8 cellular contexts compared by ENCODE assay signal in the genomic region with DNA sequence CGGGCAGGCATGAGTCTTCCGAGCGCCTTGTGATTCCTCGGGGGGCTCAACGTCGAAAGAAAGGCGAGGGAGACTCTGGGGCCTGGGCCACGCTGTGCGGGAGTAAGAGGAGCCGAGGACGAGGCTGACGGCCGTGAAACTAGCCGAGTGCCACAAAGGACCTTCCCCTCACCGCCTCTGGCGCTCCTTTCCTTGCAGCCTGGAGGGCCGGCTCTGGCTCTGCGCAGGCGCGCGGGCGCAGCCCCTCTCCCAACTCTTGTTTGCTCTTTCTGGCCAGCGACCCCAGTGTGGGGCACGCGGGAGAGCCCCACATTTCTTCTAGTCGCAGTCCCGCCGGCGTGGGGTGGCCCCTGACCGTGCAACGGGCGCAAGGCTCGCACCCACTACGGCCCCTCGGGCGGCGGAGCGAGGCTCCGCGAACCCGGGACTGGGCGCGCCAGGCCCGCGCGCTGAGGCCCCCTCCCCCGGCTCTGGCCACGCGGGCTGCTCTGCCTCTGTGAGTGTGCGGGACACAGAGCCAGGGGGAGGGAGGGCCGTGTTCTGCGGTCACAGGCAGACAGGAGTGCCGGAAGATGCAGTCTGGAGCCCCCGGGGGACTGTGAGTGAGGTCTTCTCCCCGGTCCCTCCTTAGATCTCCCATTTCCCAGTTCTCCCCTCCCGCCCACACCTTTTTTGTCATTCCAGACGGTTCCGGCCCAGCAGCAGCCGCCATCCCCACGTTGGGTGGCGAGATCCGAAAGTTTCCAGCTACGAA. TPM values are rescaled to one million over a fixed set of nuclear protein-coding genes. Genes with fewer than 3 reads are reported as not detected.
DNase-seq lines count a peak whose midpoint lies in the region; ATAC-seq and TF ChIP-seq lines count a peak whose summit lies in the region.

No MANE protein-coding gene starts in this region.

- ATAC-seq in foreskin keratinocyte (peak; percentile 3), thoracic aorta (ENCODE audit: insufficient number of reproducible peaks, low FRiP score, low read depth) (no peak), HG02588 (IDR thresholded peaks at IDR 0.05; ENCODE audit: unreplicated experiment) (no peak)

- DNase-seq in COR-L47 (lab: John Stamatoyannopoulos, UW) (peak; percentile 57), RPMI8226 (peak; percentile 73), activated gamma-delta T cell treated with Interleukin-2 at 50 U/mL for 16 hours (peak; percentile 45), foreskin keratinocyte (peak in 1 of 2 donors; percentile 48), thoracic aorta (ENCODE audit: low spot score) (no peak)

- peaks cover 19 to 27% (median 25%) of the 10 kb centered on the region in 3 donors for H3K4me1 Mint-ChIP-seq in IgD-negative memory B cell

- no peaks in the 10 kb centered on the region for H3K27me3 ChIP-seq in foreskin keratinocyte
- H3K27me3 ChIP-seq in neuron (ENCODE audit: insufficient read depth, low read length): no peaks in the 10 kb centered on the region
- no peaks in the 10 kb centered on the region for H3K27me3 ChIP-seq in thoracic aorta (replicated peaks; ENCODE audit: insufficient read depth)

- peaks cover 0 to 2% (median 0%) of the 10 kb centered on the region in 3 donors for H3K9me3 Mint-ChIP-seq in IgD-negative memory B cell

- TF ChIP-seq CTCF in foreskin keratinocyte (conservative IDR thresholded peaks at IDR 0.05): no peak
- no peak for TF ChIP-seq CTCF in thoracic aorta (IDR thresholded peaks at IDR 0.05)

- H3K9me3 ChIP-seq in neuron (ENCODE audit: low read length) (no peaks in the 10 kb centered on the region), thoracic aorta (no peaks in the 10 kb centered on the region)

- H3K27ac Mint-ChIP-seq in IgD-negative memory B cell: peak overlapping the region; percentile 91 to 100 (median 99)

- peaks cover 8% of the 10 kb centered on the region for H3K36me3 ChIP-seq in neuron (ENCODE audit: insufficient read depth, low read length)
- peaks cover 7% of the 10 kb centered on the region for H3K36me3 ChIP-seq in thoracic aorta

- H3K4me1 ChIP-seq in foreskin keratinocyte: no peaks in the 10 kb centered on the region
- peaks cover 29% of the 10 kb centered on the region for H3K4me1 ChIP-seq in neuron (ENCODE audit: insufficient read depth, low read length)
- H3K4me1 ChIP-seq in thoracic aorta (ENCODE audit: control insufficient read depth in 1 of 2, low read depth in 2 of 2): peaks cover 12 to 23% of the 10 kb centered on the region in 2 donors

- peaks cover 5% of the 10 kb centered on the region for H3K36me3 Mint-ChIP-seq in IgD-negative memory B cell

- H3K4me3 Mint-ChIP-seq in IgD-negative memory B cell: peak overlapping the region; percentile 80 to 97 (median 95)

- H3K4me3 ChIP-seq in neuron (ENCODE audit: low read length): peak overlapping the region; percentile 94
- peak overlapping the region; percentile 91 for H3K4me3 ChIP-seq in thoracic aorta

- H3K27me3 Mint-ChIP-seq in IgD-negative memory B cell: peaks cover 1% of the 10 kb centered on the region

- H2AFZ ChIP-seq in neuron (ENCODE audit: low read depth, low read length): no peak overlapping the region

- H3K27ac ChIP-seq in foreskin keratinocyte (peak overlapping the region; percentile 65), thoracic aorta (peak overlapping the region; percentile 94 to 99)

RNA-seq across cellular contexts. Expression of gene TOB2, which starts 1.0 kb away (rescaled TPM):
- polyA plus RNA-seq in IgD-negative memory B cell (52.2 TPM), foreskin keratinocyte (7.4 and 9.2 TPM in 2 replicates)
- total RNA-seq in foreskin keratinocyte (22.0 and 22.3 TPM in 2 replicates), thoracic aorta (10 to 100 TPM; 45.5 to 56.5 TPM)

RNA-seq across cellular contexts. Expression of gene PHF5A, which starts 20.9 kb away (rescaled TPM):
- 23.8 TPM for polyA plus RNA-seq in IgD-negative memory B cell
- total RNA-seq in foreskin keratinocyte: 80.0 and 82.6 TPM in 2 replicates
- 88.2 and 98.2 TPM in 2 replicates for polyA plus RNA-seq in foreskin keratinocyte
- total RNA-seq in thoracic aorta: 10 to 100 TPM; 13.8 to 28.7 TPM

RNA-seq across cellular contexts. Expression of gene ACO2, which starts 21.3 kb away (rescaled TPM):
- 132 TPM for polyA plus RNA-seq in IgD-negative memory B cell
- 76.5 and 79.6 TPM in 2 replicates for total RNA-seq in foreskin keratinocyte
- polyA plus RNA-seq in foreskin keratinocyte: 68.4 and 74.2 TPM in 2 replicates
- 10 to 100 TPM; 52.1 to 57.8 TPM for total RNA-seq in thoracic aorta
